In genomic region chr20:62917720-62918119, GRCh38 we compare ENCODE assay signal across 2 cellular contexts.
TF ChIP-seq lines count a peak whose summit lies in the region.

No MANE protein-coding gene starts in this region.

TF ChIP-seq in HepG2, 621 proteins besides CTCF, POLR2A, EP300 and RAD21:
- TF ChIP-seq ZFP82 (CRISPR knock-in tag; IDR thresholded peaks at IDR 0.05; ENCODE audit: borderline replicate concordance) = 0 out of 2 replicates have a peak, but pooled peaks have one; percentile 41
- TF ChIP-seq RFX1 (IDR thresholded peaks at IDR 0.05) = no peak
- TF ChIP-seq ZFP1 (CRISPR knock-in tag; IDR thresholded peaks at IDR 0.05) = 0 out of 2 replicates have a peak, but pooled peaks have one; percentile 0
- TF ChIP-seq DRAP1 (CRISPR knock-in tag; IDR thresholded peaks at IDR 0.05) = peak; percentile 24; the same call in 1 of the 2 replicates
- no peak for TF ChIP-seq ZNF616 (CRISPR knock-in tag; IDR thresholded peaks at IDR 0.05; ENCODE audit: low read depth)

TF ChIP-seq in WTC11, 78 proteins besides CTCF, POLR2A, EP300 and RAD21:
- TF ChIP-seq AR (CRISPR knock-in tag; IDR thresholded peaks at IDR 0.05) (no peak), USF2 (CRISPR knock-in tag; IDR thresholded peaks at IDR 0.05) (no peak)
